Comparison of ENCODE assay signal across 16 cellular contexts in the genomic region with DNA sequence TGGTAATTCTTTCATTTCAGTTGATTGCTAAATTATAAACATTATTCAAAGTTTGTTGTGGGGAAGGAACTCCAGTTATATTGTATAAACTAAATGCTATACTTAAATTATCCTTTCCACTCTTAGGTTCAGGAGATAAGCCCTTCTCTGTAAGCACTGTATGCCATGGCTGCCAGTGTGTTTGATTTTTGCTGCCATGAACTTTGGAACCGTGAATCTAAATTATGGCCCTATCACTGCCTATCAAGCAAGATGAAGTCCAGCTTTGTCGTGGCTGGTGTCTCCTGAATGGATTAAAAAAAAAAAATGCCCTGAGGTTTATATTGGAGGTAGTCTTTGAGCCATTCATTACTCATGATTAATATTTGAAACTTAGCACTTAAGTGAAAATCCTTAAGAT.
"Had no signal": no experiment of that assay in that cellular context is flagged by ENCODE, and none has a peak within 500 bp of the region (broad histone marks: within the 10 kb centered on the region; RNA-seq: fewer than 3 reads in every experiment).

No MANE protein-coding gene starts in this region.

- ATAC-seq: activated CD8-positive, alpha-beta memory T cell treated with anti-CD3 and anti-CD28 coated beads, Interleukin-2, amount 10 ng/mL, durations not matched to agents 7 days and 5 days; natural killer cell treated with Interleukin-12 subunit alpha and Interleukin-12 subunit beta and Interleukin-15 and Interleukin-18, amount 100 ng/mL, for 72 hours had no signal

- DNase-seq: activated CD4-positive, alpha-beta T cell treated with anti-CD3 and anti-CD28 coated beads, Interleukin-2, amount 50 U/mL, for 48 hours; activated CD4-positive, CD25-positive, alpha-beta regulatory T cell treated with anti-CD3 and anti-CD28 coated beads, Interleukin-2, amount 50 U/mL, for 72 hours; activated CD8-positive, alpha-beta memory T cell treated with anti-CD3 and anti-CD28 coated beads, Interleukin-2, amount 10 ng/mL, durations not matched to agents 7 days and 5 days; activated effector memory CD4-positive, alpha-beta T cell treated with anti-CD3 and anti-CD28 coated beads, Interleukin-2, amount 50 U/mL, for 16 hours; activated naive CD8-positive, alpha-beta T cell treated with anti-CD3 and anti-CD28 coated beads for 36 hours; activated T-cell treated with anti-CD3 and anti-CD28 coated beads, Interleukin-2, amount 50 U/mL, for 24 hours; esophagus squamous epithelium; foreskin fibroblast; head of caudate nucleus; occipital lobe; SIG-M5; stimulated activated CD4-positive, alpha-beta T cell treated with anti-CD3 and anti-CD28 coated beads, Interleukin-4, amount 100 ng/mL, for 4 hours; stomach had no signal

- H3K4me3 ChIP-seq: esophagus squamous epithelium, stomach had no signal

- FAIRE-seq: keratinocyte had no signal

- H3K9me3 ChIP-seq: esophagus squamous epithelium, stomach had no signal

- H3K9me3 Mint-ChIP-seq: activated naive CD8-positive, alpha-beta T cell treated with anti-CD3 and anti-CD28 coated beads for 36 hours; activated T-cell treated with anti-CD3 and anti-CD28 coated beads, Interleukin-2, amount 50 U/mL, for 24 hours; natural killer cell treated with Interleukin-12 subunit alpha and Interleukin-12 subunit beta and Interleukin-15 and Interleukin-18, amount 100 ng/mL, for 72 hours; T-helper 2 cell treated with Interferon-gamma antibody and Interleukin-4, amounts not matched to agents 5 μg/mL and 100 μg/mL, for 36 hours had no signal

- H3K27ac Mint-ChIP-seq: activated CD8-positive, alpha-beta memory T cell treated with anti-CD3 and anti-CD28 coated beads, Interleukin-2, amount 10 ng/mL, durations not matched to agents 7 days and 5 days; activated naive CD8-positive, alpha-beta T cell treated with anti-CD3 and anti-CD28 coated beads for 36 hours; activated T-cell treated with anti-CD3 and anti-CD28 coated beads, Interleukin-2, amount 50 U/mL, for 24 hours; natural killer cell treated with Interleukin-12 subunit alpha and Interleukin-12 subunit beta and Interleukin-15 and Interleukin-18, amount 100 ng/mL, for 72 hours; T-helper 2 cell treated with Interferon-gamma antibody and Interleukin-4, amounts not matched to agents 5 μg/mL and 100 μg/mL, for 36 hours had no signal

- H3K27me3 Mint-ChIP-seq: activated CD8-positive, alpha-beta memory T cell treated with anti-CD3 and anti-CD28 coated beads, Interleukin-2, amount 10 ng/mL, durations not matched to agents 7 days and 5 days; activated naive CD8-positive, alpha-beta T cell treated with anti-CD3 and anti-CD28 coated beads for 36 hours; activated T-cell treated with anti-CD3 and anti-CD28 coated beads, Interleukin-2, amount 50 U/mL, for 24 hours; natural killer cell treated with Interleukin-12 subunit alpha and Interleukin-12 subunit beta and Interleukin-15 and Interleukin-18, amount 100 ng/mL, for 72 hours had no signal

- H3K27ac ChIP-seq: stomach had no signal

- H3K36me3 Mint-ChIP-seq: natural killer cell treated with Interleukin-12 subunit alpha and Interleukin-12 subunit beta and Interleukin-15 and Interleukin-18, amount 100 ng/mL, for 72 hours had no signal

- H3K27me3 ChIP-seq: esophagus squamous epithelium, stomach had no signal

- H3K4me3 Mint-ChIP-seq: activated CD8-positive, alpha-beta memory T cell treated with anti-CD3 and anti-CD28 coated beads, Interleukin-2, amount 10 ng/mL, durations not matched to agents 7 days and 5 days; activated naive CD8-positive, alpha-beta T cell treated with anti-CD3 and anti-CD28 coated beads for 36 hours; activated T-cell treated with anti-CD3 and anti-CD28 coated beads, Interleukin-2, amount 50 U/mL, for 24 hours; natural killer cell treated with Interleukin-12 subunit alpha and Interleukin-12 subunit beta and Interleukin-15 and Interleukin-18, amount 100 ng/mL, for 72 hours; T-helper 2 cell treated with Interferon-gamma antibody and Interleukin-4, amounts not matched to agents 5 μg/mL and 100 μg/mL, for 36 hours had no signal
